10 cellular contexts compared by ENCODE assay signal in the genomic region with DNA sequence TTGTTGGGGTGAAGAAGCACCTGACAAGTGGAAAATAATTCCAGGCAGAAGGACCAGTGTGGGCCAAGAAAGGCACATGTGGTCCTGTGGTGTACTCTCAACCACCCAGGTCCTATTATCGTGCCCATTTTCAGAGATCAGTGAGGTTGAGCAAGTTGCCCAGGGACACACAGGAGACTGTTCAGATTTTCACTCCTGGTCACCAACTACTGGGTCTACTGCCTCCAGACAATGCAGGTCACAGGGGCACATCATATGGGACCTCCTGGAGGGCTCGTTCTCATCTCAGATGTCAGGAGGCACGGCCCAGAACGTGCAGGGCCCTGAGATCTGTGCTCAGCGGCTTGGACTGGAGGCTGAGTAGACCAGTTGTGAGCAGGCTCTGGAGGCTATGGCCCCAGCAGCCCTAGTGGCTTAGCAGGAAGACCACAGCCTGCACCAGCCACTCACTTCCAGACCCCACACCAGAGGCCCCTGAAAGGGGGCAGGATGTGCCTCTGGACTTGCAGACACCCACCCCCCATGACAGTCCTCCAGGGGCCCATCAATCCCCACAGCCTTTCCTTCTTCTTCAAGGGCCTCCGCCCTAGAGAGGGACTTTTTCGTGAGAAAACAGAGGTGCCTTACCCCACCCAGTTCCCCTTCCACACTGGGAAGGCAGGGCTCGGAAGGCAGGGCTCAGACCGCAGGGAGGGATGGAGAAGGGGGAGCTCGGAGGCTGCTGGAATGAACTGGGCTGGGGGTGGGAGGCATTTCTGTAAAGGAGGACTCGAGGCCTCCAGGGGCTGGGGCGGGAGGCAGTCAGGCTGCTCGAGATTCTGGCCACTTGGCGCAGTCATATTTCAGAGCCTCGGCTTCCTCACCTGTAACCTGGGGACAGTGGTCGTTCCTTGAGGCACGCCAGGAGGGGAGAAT.
A peak's percentile ranks its signal among the peaks of the same experiment; 100 is the strongest.
DNase-seq lines count a peak whose midpoint lies in the region; ATAC-seq and TF ChIP-seq lines count a peak whose summit lies in the region.
"Had no signal": no experiment of that assay in that cellular context is flagged by ENCODE, and none has a peak within 500 bp of the region (broad histone marks: within the 10 kb centered on the region; RNA-seq: fewer than 3 reads in every experiment).

No MANE protein-coding gene starts in this region.

- H3K4me3 Mint-ChIP-seq in T-helper 17 cell (peak overlapping the region; percentile 55), nephron progenitor cell (peak overlapping the region; percentile 66)
- H3K4me3 Mint-ChIP-seq: activated CD8-positive, alpha-beta T cell treated with anti-CD3 and anti-CD28 coated beads, Interleukin-2, amount 10 ng/mL, durations not matched to agents 7 days and 5 days; activated naive CD4-positive, alpha-beta T cell treated with anti-CD3 and anti-CD28 coated beads for 36 hours had no signal

- H3K4me3 ChIP-seq in esophagus (ENCODE audit: low read depth in 1 of 2, low read length in 2 of 2), result no peak overlapping the region
- H3K4me3 ChIP-seq in thymus (ENCODE audit: low read length), result no peak overlapping the region

- H3K27ac Mint-ChIP-seq in T-helper 17 cell, result no peak overlapping the region
- H3K27ac Mint-ChIP-seq in nephron progenitor cell, result peak overlapping the region; percentile 90
- H3K27ac Mint-ChIP-seq: activated CD8-positive, alpha-beta T cell treated with anti-CD3 and anti-CD28 coated beads, Interleukin-2, amount 10 ng/mL, durations not matched to agents 7 days and 5 days; activated naive CD4-positive, alpha-beta T cell treated with anti-CD3 and anti-CD28 coated beads for 36 hours had no signal

- H3K27me3 Mint-ChIP-seq in T-helper 17 cell, result peaks cover 64% of the 10 kb centered on the region
- H3K27me3 Mint-ChIP-seq in nephron progenitor cell (ENCODE audit: low read depth, poor library complexity), result peaks cover 15% of the 10 kb centered on the region

- H3K27ac ChIP-seq in esophagus (ENCODE audit: low read depth in 2 of 2, low read length in 1 of 2) (peak overlapping the region; percentile 71 to 80), thymus (ENCODE audit: low read depth) (peak overlapping the region; percentile 71)

- no peak for TF ChIP-seq CTCF in nephron progenitor cell (IDR thresholded peaks at IDR 0.05)

- H3K27me3 ChIP-seq in esophagus (ENCODE audit: control insufficient read depth in 1 of 2, insufficient read depth in 2 of 2, low read length in 2 of 2) (no peaks in the 10 kb centered on the region), thymus (ENCODE audit: control insufficient read depth, insufficient read depth) (no peaks in the 10 kb centered on the region)

- no peak for TF ChIP-seq POLR2A in erythroblast (IDR thresholded peaks at IDR 0.05; ENCODE audit: low read length)

- H3K4me1 Mint-ChIP-seq in T-helper 17 cell (no peaks in the 10 kb centered on the region), nephron progenitor cell (peaks cover 90% of the 10 kb centered on the region)

- H3K9me3 ChIP-seq in T-helper 17 cell (ENCODE audit: control insufficient read depth, low read length, poor library complexity, severe bottlenecking) (no peaks in the 10 kb centered on the region), esophagus (ENCODE audit: control insufficient read depth in 2 of 2, insufficient read depth in 1 of 2, low read depth in 1 of 2, low read length in 1 of 2) (no peaks in the 10 kb centered on the region), thymus (ENCODE audit: control insufficient read depth) (no peaks in the 10 kb centered on the region)

- H3K36me3 Mint-ChIP-seq in T-helper 17 cell (ENCODE audit: low read depth) (no peaks in the 10 kb centered on the region), nephron progenitor cell (ENCODE audit: low read depth) (no peaks in the 10 kb centered on the region)

- H3K36me3 ChIP-seq in esophagus (ENCODE audit: control insufficient read depth in 2 of 2, insufficient read depth in 2 of 2, low read length in 1 of 2), result no peaks in the 10 kb centered on the region
- no peaks in the 10 kb centered on the region for H3K36me3 ChIP-seq in thymus (ENCODE audit: control insufficient read depth, insufficient read depth)

- H3K4me1 ChIP-seq in esophagus (ENCODE audit: control insufficient read depth in 2 of 2, insufficient read depth in 2 of 2, low read length in 1 of 2) (peaks cover 0 to 13% of the 10 kb centered on the region in 2 donors), thymus (ENCODE audit: control insufficient read depth, insufficient read depth, low read length) (no peaks in the 10 kb centered on the region)

- H3K9me3 Mint-ChIP-seq in nephron progenitor cell, result no peaks in the 10 kb centered on the region
- H3K9me3 Mint-ChIP-seq: activated naive CD4-positive, alpha-beta T cell treated with anti-CD3 and anti-CD28 coated beads for 36 hours had no signal

- 64 to 68% methylated on average over 17 of the region's 17 CpGs for WGBS in esophagus, 2 donors
- WGBS in thymus, result 88% methylated on average over 17 of the region's 17 CpGs

- ATAC-seq in T-helper 17 cell, result no peak
- no peak for ATAC-seq in GM18909 (IDR thresholded peaks at IDR 0.05; ENCODE audit: poor library complexity, unreplicated experiment)
- ATAC-seq: activated CD8-positive, alpha-beta T cell treated with anti-CD3 and anti-CD28 coated beads, Interleukin-2, amount 10 ng/mL, durations not matched to agents 7 days and 5 days had no signal

- DNase-seq in T-helper 17 cell (no peak), nephron progenitor cell (peak; percentile 35), NCI-H146 treated with DMSO at 0.1 percent for 48 hours (lab: John Stamatoyannopoulos, UW; ENCODE audit: unreplicated experiment) (no peak), NCI-H446 (lab: John Stamatoyannopoulos, UW) (no peak), erythroblast (lab: John Stamatoyannopoulos, UW) (no peak)
- DNase-seq: activated CD8-positive, alpha-beta T cell treated with anti-CD3 and anti-CD28 coated beads, Interleukin-2, amount 10 ng/mL, durations not matched to agents 7 days and 5 days; activated naive CD4-positive, alpha-beta T cell treated with anti-CD3 and anti-CD28 coated beads for 36 hours had no signal
